Comparison of ENCODE assay signal across 13 cellular contexts in the genomic region with DNA sequence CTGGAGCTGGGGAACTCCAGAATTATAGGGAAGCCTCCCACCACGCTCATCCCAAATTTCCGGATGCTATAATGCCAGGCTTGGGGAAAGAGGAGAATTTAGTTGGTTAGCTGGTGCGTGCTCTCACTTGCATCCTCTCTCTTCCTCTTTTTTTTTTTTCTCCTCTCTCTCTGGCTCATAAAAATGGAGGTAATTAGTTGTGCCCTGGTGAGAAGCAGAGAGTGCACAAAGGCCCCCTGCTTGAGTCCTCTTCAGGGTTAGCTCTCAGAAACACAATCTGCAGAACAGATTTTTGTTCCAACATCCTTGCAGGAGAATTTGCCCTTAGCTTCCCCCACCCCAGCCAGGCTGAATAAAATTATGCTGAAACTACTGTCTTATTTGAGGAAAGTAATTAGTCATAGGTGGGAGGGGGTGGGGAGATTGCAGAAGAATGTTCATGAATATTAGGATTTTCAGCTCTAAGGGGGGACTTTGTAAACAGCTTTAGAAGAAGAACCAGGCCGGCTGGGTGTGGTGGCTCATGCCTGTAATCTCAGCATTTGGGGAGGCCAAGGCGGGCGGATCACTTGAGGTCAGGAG. TPM values are rescaled to one million over a fixed set of nuclear protein-coding genes. Genes with fewer than 3 reads are reported as not detected.
DNase-seq lines count a peak whose midpoint lies in the region; ATAC-seq, FAIRE-seq and TF ChIP-seq lines count a peak whose summit lies in the region.
"Had no signal": no experiment of that assay in that cellular context is flagged by ENCODE, and none has a peak within 500 bp of the region (broad histone marks: within the 10 kb centered on the region; RNA-seq: fewer than 3 reads in every experiment).

No MANE protein-coding gene starts in this region.

- WGBS in transverse colon (ENCODE audit: low coverage in 1 of 2), 2 donors = 75 to 86% methylated on average over 6 of the region's 6 CpGs

- FAIRE-seq in GM12891 (lab: Jason Lieb, UNC) = no peak

- H3K4me1 Mint-ChIP-seq in neural progenitor cell = peaks cover 38% of the 10 kb centered on the region
- H3K4me1 Mint-ChIP-seq in effector memory CD8-positive, alpha-beta T cell (ENCODE audit: low read depth in 2 of 2) = peaks cover 11 to 22% of the 10 kb centered on the region in 2 donors

- peak overlapping the region; percentile 35 for H3K27ac Mint-ChIP-seq in neural progenitor cell
- peak overlapping the region in 1 of 2 donors; percentile 19 for H3K27ac Mint-ChIP-seq in effector memory CD8-positive, alpha-beta T cell

- H2AFZ ChIP-seq in neural progenitor cell (replicated peaks) = peak overlapping the region; percentile 68

- in situ Hi-C loops in brain microvascular endothelial cell (cut with HindIII; ENCODE audit: low pct_ligation_motif_present, low sequenced_read_pairs) = no loop called here
- in situ Hi-C loops in transverse colon (cut with MboI; ENCODE audit: low pct_ligation_motif_present in 1 of 4, low pct_unique_long_range_greater_than_20kb in 1 of 4, low sequenced_read_pairs in 3 of 4) = loop anchor here in 1 of 4 donors (25.0 kb wide), 1 partner anchor 153 kb away; no protein-coding TSS in a partner anchor

- TF ChIP-seq EP300 in transverse colon (IDR thresholded peaks at IDR 0.05; ENCODE audit: low read depth) = no peak

- H3K9me3 Mint-ChIP-seq in neural progenitor cell = no peaks in the 10 kb centered on the region
- no peaks in the 10 kb centered on the region for H3K9me3 Mint-ChIP-seq in effector memory CD8-positive, alpha-beta T cell

- TF ChIP-seq CTCF in brain microvascular endothelial cell (IDR thresholded peaks at IDR 0.05; ENCODE audit: low read depth, low read length, missing control alignments) (no peak), neural progenitor cell (IDR thresholded peaks at IDR 0.05) (no peak), transverse colon (IDR thresholded peaks at IDR 0.05) (no peak)

- no peaks in the 10 kb centered on the region for H3K79me2 ChIP-seq in neural progenitor cell (ENCODE audit: low read depth)

- H3K27ac ChIP-seq in brain microvascular endothelial cell (peak overlapping the region; percentile 14), neural progenitor cell (no peak overlapping the region), transverse colon (no peak overlapping the region)
- H3K27ac ChIP-seq: esophagus muscularis mucosa, ovary had no signal

- H3K4me3 ChIP-seq in brain microvascular endothelial cell (ENCODE audit: low read depth, low read length) (peak overlapping the region; percentile 62), neural progenitor cell (peak overlapping the region; percentile 24), transverse colon (no peak overlapping the region)
- H3K4me3 ChIP-seq: ascending aorta, esophagus muscularis mucosa, ovary had no signal

- no peaks in the 10 kb centered on the region for H4K20me1 ChIP-seq in neural progenitor cell (ENCODE audit: low read depth)

- no peak overlapping the region for H3K9ac ChIP-seq in neural progenitor cell

- H3F3A ChIP-seq in neural progenitor cell (ENCODE audit: low read depth) = peaks cover 14% of the 10 kb centered on the region

- peaks cover 78% of the 10 kb centered on the region for H3K36me3 ChIP-seq in brain microvascular endothelial cell (replicated peaks)
- H3K36me3 ChIP-seq in neural progenitor cell = no peaks in the 10 kb centered on the region
- no peaks in the 10 kb centered on the region for H3K36me3 ChIP-seq in transverse colon
- H3K36me3 ChIP-seq: ovary had no signal

- intact Hi-C loops in transverse colon (cut with DNase I; ENCODE audit: low total_unique reads) = no loop called here

- H3K36me3 Mint-ChIP-seq in neural progenitor cell = peaks cover 2% of the 10 kb centered on the region
- peaks cover 11% of the 10 kb centered on the region for H3K36me3 Mint-ChIP-seq in effector memory CD8-positive, alpha-beta T cell (ENCODE audit: insufficient read depth)

- peak overlapping the region; percentile 55 for H3K4me3 Mint-ChIP-seq in neural progenitor cell
- no peak overlapping the region for H3K4me3 Mint-ChIP-seq in effector memory CD8-positive, alpha-beta T cell

- no peak for DNase-seq in GM12891 (ENCODE audit: insufficient read length, low spot score)
- DNase-seq in NCI-H146 (lab: John Stamatoyannopoulos, UW) = peak; percentile 73
- peak; percentile 73 for DNase-seq in brain microvascular endothelial cell
- peak; percentile 54 for DNase-seq in neural progenitor cell (ENCODE audit: low spot score)
- DNase-seq in GOT3 (lab: John Stamatoyannopoulos, UW) = no peak
- DNase-seq in transverse colon = no peak
- no peak for DNase-seq in effector memory CD8-positive, alpha-beta T cell
- DNase-seq in NCI-H446 (lab: John Stamatoyannopoulos, UW) = no peak
- DNase-seq: stimulated activated CD4-positive, alpha-beta T cell treated with anti-CD3 and anti-CD28 coated beads, Interleukin-4, amount 100 ng/mL, for 4 hours; substantia nigra had no signal

- TF ChIP-seq POLR2A in GM12891 (IDR thresholded peaks at IDR 0.05; ENCODE audit: low read depth, low read length) (no peak), transverse colon (IDR thresholded peaks at IDR 0.05) (no peak)

- peak overlapping the region; percentile 70 for H3K4me2 ChIP-seq in neural progenitor cell

- H3K27me3 ChIP-seq in brain microvascular endothelial cell (replicated peaks) (no peaks in the 10 kb centered on the region), neural progenitor cell (no peaks in the 10 kb centered on the region), transverse colon (no peaks in the 10 kb centered on the region)
- H3K27me3 ChIP-seq: ascending aorta, esophagus muscularis mucosa, ovary had no signal

- H3K9me3 ChIP-seq in neural progenitor cell (ENCODE audit: low read depth) = no peaks in the 10 kb centered on the region
- H3K9me3 ChIP-seq in transverse colon = no peaks in the 10 kb centered on the region
- H3K9me3 ChIP-seq: ascending aorta, esophagus muscularis mucosa, ovary had no signal

- H3K4me1 ChIP-seq in neural progenitor cell (peaks cover 22% of the 10 kb centered on the region), transverse colon (peaks cover 0 to 19% (median 8%) of the 10 kb centered on the region in 4 donors)

- no peak for ATAC-seq in effector memory CD8-positive, alpha-beta T cell (replicated peaks)

- peaks cover 6% of the 10 kb centered on the region for H3K27me3 Mint-ChIP-seq in neural progenitor cell (ENCODE audit: insufficient read depth, low read depth)
- peaks cover 32 to 69% of the 10 kb centered on the region in 2 donors for H3K27me3 Mint-ChIP-seq in effector memory CD8-positive, alpha-beta T cell

TF ChIP-seq in GM12891, 5 proteins besides CTCF, POLR2A, EP300 and RAD21:
- TF ChIP-seq PAX5 (IDR thresholded peaks at IDR 0.05; ENCODE audit: insufficient read depth, low read length, severe bottlenecking) = no peak
- TF ChIP-seq TAF1 (IDR thresholded peaks at IDR 0.05; ENCODE audit: low read depth, low read length) = no peak
- no peak for TF ChIP-seq POU2F2 (IDR thresholded peaks at IDR 0.05; ENCODE audit: low read depth, low read length)
- no peak for TF ChIP-seq POLR2AphosphoS5 (IDR thresholded peaks at IDR 0.05; ENCODE audit: low read depth, low read length)
- peak; percentile 69 for TF ChIP-seq SPI1 (IDR thresholded peaks at IDR 0.05; ENCODE audit: low read depth, low read length)

RNA-seq across cellular contexts. Expression of a gene that starts 7.6 kb away (rescaled TPM):
- 0.47 TPM for polyA plus RNA-seq in GM12891 (2012; ENCODE audit: low read depth, missing spikeins)
- total RNA-seq in neural progenitor cell (ENCODE audit: low replicate concordance) = 0.03 TPM in 1 of 2 replicates, not detected in the other
- total RNA-seq in transverse colon = 10 to 100 TPM in 1 of 4 donors, 1 to 10 TPM in 3; 1.3 to 26.2 (median 5.5) TPM

RNA-seq across cellular contexts. Expression of a gene that starts 19.8 kb away (rescaled TPM):
- polyA plus RNA-seq in GM12891 (2012; ENCODE audit: low read depth, missing spikeins) = 73.3 TPM
- total RNA-seq in neural progenitor cell (ENCODE audit: low replicate concordance) (74.4 and 94.2 TPM in 2 replicates), transverse colon (10 to 100 TPM; 18.3 to 87.3 (median 54.0) TPM)

RNA-seq across cellular contexts. Expression of a gene that starts 30.9 kb away (rescaled TPM):
- 0.06 TPM for polyA plus RNA-seq in GM12891 (2012; ENCODE audit: low read depth, missing spikeins)
- total RNA-seq in neural progenitor cell (ENCODE audit: low replicate concordance) (0.65 and 1.6 TPM in 2 replicates), transverse colon (under 1 TPM in 1 of 4 donors, not detected in 3; 0.95 TPM)
- total RNA-seq: ascending aorta had no signal

RNA-seq across cellular contexts. Expression of a gene that starts 45.6 kb away (rescaled TPM):
- polyA plus RNA-seq in GM12891 (2012; ENCODE audit: low read depth, missing spikeins) = not detected
- 0.28 TPM in 1 of 2 replicates, not detected in the other for total RNA-seq in neural progenitor cell (ENCODE audit: low replicate concordance)
- not detected for total RNA-seq in transverse colon
- total RNA-seq: ascending aorta, esophagus muscularis mucosa, ovary had no signal
- polyA plus RNA-seq: ovary had no signal

RNA-seq across cellular contexts. Expression of a gene that starts 49.2 kb away (rescaled TPM):
- 9.5 TPM for polyA plus RNA-seq in GM12891 (2012; ENCODE audit: low read depth, missing spikeins)
- total RNA-seq in neural progenitor cell (ENCODE audit: low replicate concordance) (1.4 and 2.3 TPM in 2 replicates), transverse colon (10 to 100 TPM; 23.8 to 50.0 (median 35.1) TPM)

Comparison
In these comparisons a context has a peak if more than half of its experiments do, and no peak if none do; other contexts are left out.
1. DNase-seq: peak in NCI-H146 (single experiment), brain microvascular endothelial cell (single experiment) and neural progenitor cell (single experiment); none in GM12891 (single experiment), GOT3 (single experiment), transverse colon (single experiment), effector memory CD8-positive, alpha-beta T cell (0 of 3) and NCI-H446 (0 of 2).
2. H3K4me3 ChIP-seq: peak in brain microvascular endothelial cell (single experiment) and neural progenitor cell (single experiment); none in transverse colon (0 of 4).